In the genomic region with DNA sequence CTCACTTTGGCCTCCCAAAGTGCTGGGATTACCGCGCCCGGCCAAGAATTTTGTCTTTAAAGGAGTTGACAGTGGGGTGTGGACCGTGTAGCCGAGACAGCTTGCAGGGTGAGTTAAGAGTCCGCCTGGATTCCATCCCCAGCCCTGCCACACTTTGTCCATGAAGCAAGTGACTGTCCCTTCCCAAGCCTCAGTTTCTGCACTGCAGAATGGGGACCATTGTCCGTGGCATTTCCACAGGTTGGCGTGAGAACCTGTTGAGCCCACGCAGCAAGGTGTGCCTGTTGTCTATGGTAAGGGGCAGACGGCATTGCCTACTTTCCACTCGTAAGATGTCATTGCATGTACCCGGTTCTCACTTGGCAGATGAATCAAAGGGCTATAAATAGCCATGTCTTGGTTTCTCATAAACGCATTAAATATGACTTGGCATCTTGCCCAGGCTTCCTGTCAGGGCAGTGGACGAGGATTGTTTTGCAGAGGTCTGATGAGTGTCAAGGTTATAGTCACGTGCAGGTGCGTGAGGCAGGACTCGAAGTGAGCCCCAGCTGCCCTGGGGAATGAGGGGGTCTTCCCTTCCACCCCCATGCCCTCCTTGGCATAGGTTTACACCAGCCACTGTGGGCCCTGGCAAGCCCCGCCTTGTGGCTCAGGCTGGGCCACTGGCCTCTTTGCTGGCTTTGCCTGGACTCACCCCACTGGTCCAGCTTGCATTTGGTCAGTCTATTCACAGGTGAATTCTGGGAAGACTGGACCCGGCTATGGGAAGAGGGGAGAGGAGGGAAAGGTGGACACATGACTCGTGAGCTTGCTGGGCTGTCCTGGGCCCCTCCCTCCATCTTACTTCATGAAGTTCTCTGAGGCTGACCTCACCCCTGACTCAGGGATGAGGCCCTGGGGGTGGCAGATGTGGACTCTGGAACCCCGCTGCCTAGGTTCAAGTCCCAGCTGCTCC, we compare ENCODE assay signal across 8 cellular contexts. TPM values are rescaled to one million over a fixed set of nuclear protein-coding genes. Genes with fewer than 3 reads are reported as not detected.
A peak's percentile ranks its signal among the peaks of the same experiment; 100 is the strongest.
DNase-seq lines count a peak whose midpoint lies in the region; ATAC-seq and TF ChIP-seq lines count a peak whose summit lies in the region.

No MANE protein-coding gene starts in this region.

- no peaks in the 10 kb centered on the region for H3K36me3 ChIP-seq in effector memory CD4-positive, alpha-beta T cell (ENCODE audit: control insufficient read depth, insufficient read depth, low read length)
- no peaks in the 10 kb centered on the region for H3K36me3 ChIP-seq in ovary
- no peaks in the 10 kb centered on the region for H3K36me3 ChIP-seq in transverse colon

- TF ChIP-seq POLR2A in ovary (IDR thresholded peaks at IDR 0.05) (no peak), transverse colon (IDR thresholded peaks at IDR 0.05) (no peak)

- H3K4me3 ChIP-seq in effector memory CD4-positive, alpha-beta T cell (ENCODE audit: insufficient read depth, low read depth, low read length, poor library complexity, severe bottlenecking), result no peak overlapping the region
- H3K4me3 ChIP-seq in ovary (no peak overlapping the region), transverse colon (no peak overlapping the region)

- peak overlapping the region; percentile 95 for H3K27ac ChIP-seq in effector memory CD4-positive, alpha-beta T cell (ENCODE audit: insufficient read depth, low read length, poor library complexity, severe bottlenecking)
- H3K27ac ChIP-seq in ovary (peak overlapping the region in 1 of 2 donors; percentile 36), transverse colon (peak overlapping the region; percentile 71 to 81 (median 75))

- TF ChIP-seq CTCF in GM10266 (IDR thresholded peaks at IDR 0.05; ENCODE audit: control insufficient read depth, insufficient read depth, low read depth, missing control alignments) (no peak), ovary (IDR thresholded peaks at IDR 0.05) (no peak), transverse colon (IDR thresholded peaks at IDR 0.05) (no peak)

- in situ Hi-C loops in transverse colon (cut with MboI; ENCODE audit: low pct_ligation_motif_present in 1 of 4, low pct_unique_long_range_greater_than_20kb in 1 of 4, low sequenced_read_pairs in 3 of 4), result no loop called here

- peak; percentile 10 for TF ChIP-seq EP300 in ovary (IDR thresholded peaks at IDR 0.05)
- peak; percentile 73 for TF ChIP-seq EP300 in transverse colon (IDR thresholded peaks at IDR 0.05; ENCODE audit: low read depth)

- DNase-seq in GM10266 (ENCODE audit: extremely low spot score) (peak; percentile 44), NCI-H460 (ENCODE audit: extremely low read depth, low read depth) (peak; percentile 48), ovary (peak in 4 of 5 donors; percentile 27 to 48 (median 34)), transverse colon (peak; percentile 84), midbrain (lab: John Stamatoyannopoulos, UW) (no peak)
- DNase-seq in activated CD4-positive, alpha-beta T cell treated with anti-CD3 and anti-CD28 coated beads, Interleukin-2, amount 50 U/mL, for 48 hours, result peak; percentile 68 to 78
- peak; percentile 69 to 74 (median 72) for DNase-seq in effector memory CD4-positive, alpha-beta T cell

- intact Hi-C loops in ovary (cut with DNase I) (no loop called here), transverse colon (cut with DNase I; ENCODE audit: low total_unique reads) (no loop called here)

- ATAC-seq in HG03066 (IDR thresholded peaks at IDR 0.05; ENCODE audit: low read depth, unreplicated experiment), result peak; percentile 49

- peaks cover 27% of the 10 kb centered on the region for H3K4me1 ChIP-seq in effector memory CD4-positive, alpha-beta T cell (ENCODE audit: control insufficient read depth, insufficient read depth, low read length, poor library complexity, severe bottlenecking)
- H3K4me1 ChIP-seq in ovary (ENCODE audit: insufficient read depth) (peaks cover 8% of the 10 kb centered on the region), transverse colon (peaks cover 8 to 34% (median 12%) of the 10 kb centered on the region in 4 donors)

- 14 to 19% (median 17%) methylated on average over 21 of the region's 21 CpGs for WGBS in ovary, 3 donors
- WGBS in transverse colon (ENCODE audit: low coverage in 1 of 2), 2 donors, result 0 to 32% methylated on average over 1 to 21 of the region's 21 CpGs

- no peaks in the 10 kb centered on the region for H3K27me3 ChIP-seq in effector memory CD4-positive, alpha-beta T cell (replicated peaks; ENCODE audit: control insufficient read depth, insufficient read depth, low read length, poor library complexity, severe bottlenecking)
- H3K27me3 ChIP-seq in ovary (no peaks in the 10 kb centered on the region), transverse colon (no peaks in the 10 kb centered on the region)

- no peaks in the 10 kb centered on the region for H3K9me3 ChIP-seq in effector memory CD4-positive, alpha-beta T cell (ENCODE audit: control insufficient read depth, low read length)
- H3K9me3 ChIP-seq in ovary (no peaks in the 10 kb centered on the region), transverse colon (no peaks in the 10 kb centered on the region)

RNA-seq across cellular contexts. Expression of gene FAM187B, which starts 14.6 kb away (rescaled TPM):
- total RNA-seq in NCI-H460 (2014; rRNA removed; shearing (Covaris generic)), result not detected in 2 replicates
- not detected in 2 replicates for polyA plus RNA-seq in NCI-H460 (2014; cell fraction: nucleus; rRNA removed)
- total RNA-seq in ovary, result not detected
- polyA plus RNA-seq in ovary, result under 1 TPM in 1 of 2 donors, not detected in 1; 0.06 TPM
- not detected for total RNA-seq in transverse colon

RNA-seq across cellular contexts. Expression of gene LSR, which starts 34.8 kb away (rescaled TPM):
- total RNA-seq in NCI-H460 (2014; rRNA removed; shearing (Covaris generic)), result 0.10 and 0.63 TPM in 2 replicates
- polyA plus RNA-seq in NCI-H460 (2014; cell fraction: nucleus; rRNA removed), result 1.1 TPM in 1 of 2 replicates, not detected in the other
- total RNA-seq in ovary, result 10 to 100 TPM in 4 of 7 donors, 1 to 10 TPM in 3; 7.2 to 69.8 (median 12.9) TPM
- 10 to 100 TPM in 1 of 2 donors, 1 to 10 TPM in 1; 3.3 to 13.4 TPM for polyA plus RNA-seq in ovary
- 100 to 1,000 TPM; 124 to 484 (median 330) TPM for total RNA-seq in transverse colon

RNA-seq across cellular contexts. Expression of gene USF2, which starts 54.8 kb away (rescaled TPM):
- total RNA-seq in NCI-H460 (2014; rRNA removed; shearing (Covaris generic)), result 42.8 and 43.9 TPM in 2 replicates
- polyA plus RNA-seq in NCI-H460 (2014; cell fraction: nucleus; rRNA removed), result 60.3 and 106 TPM in 2 replicates
- total RNA-seq in ovary (100 to 1,000 TPM; 105 to 218 (median 159) TPM), transverse colon (100 to 1,000 TPM in 3 of 4 donors, 10 to 100 TPM in 1; 95.9 to 207 (median 140) TPM)
- polyA plus RNA-seq in ovary, result 100 to 1,000 TPM; 130 to 169 TPM

RNA-seq across cellular contexts. Expression of gene FXYD5, which starts 59.4 kb away (rescaled TPM):
- 104 TPM in 2 replicates for total RNA-seq in NCI-H460 (2014; rRNA removed; shearing (Covaris generic))
- polyA plus RNA-seq in NCI-H460 (2014; cell fraction: nucleus; rRNA removed), result 49.6 and 55.5 TPM in 2 replicates
- 10 to 100 TPM in 6 of 7 donors, 1 to 10 TPM in 1; 8.2 to 37.1 (median 17.9) TPM for total RNA-seq in ovary
- polyA plus RNA-seq in ovary, result 10 to 100 TPM; 31.2 to 79.3 TPM
- total RNA-seq in transverse colon, result 10 to 100 TPM in 2 of 4 donors, 1 to 10 TPM in 2; 2.0 to 57.2 (median 15.1) TPM
